In genomic region chr6:46204880-46205650, GRCh38 we compare ENCODE assay signal across 34 cellular contexts. TPM values are rescaled to one million over a fixed set of nuclear protein-coding genes. Genes with fewer than 3 reads are reported as not detected.
"Had no signal": no experiment of that assay in that cellular context is flagged by ENCODE, and none has a peak within 500 bp of the region (broad histone marks: within the 10 kb centered on the region; RNA-seq: fewer than 3 reads in every experiment).

No MANE protein-coding gene starts in this region.

- H3K27me3 Mint-ChIP-seq: activated B cell treated with CpG ODN at 0.5 μM for 24 hours; activated CD8-positive, alpha-beta T cell treated with anti-CD3 and anti-CD28 coated beads for 36 hours had no signal

- H3K9me3 ChIP-seq: adrenal gland, body of pancreas, breast epithelium had no signal

- H3K36me3 ChIP-seq: adrenal gland, brain microvascular endothelial cell, breast epithelium had no signal

- H3K27ac Mint-ChIP-seq: activated B cell treated with CpG ODN at 0.5 μM for 24 hours; activated CD4-positive, alpha-beta memory T cell treated with anti-CD3 and anti-CD28 coated beads for 36 hours; activated CD4-positive, alpha-beta T cell treated with anti-CD3 and anti-CD28 coated beads, Interleukin-2, amount 10 ng/mL, durations not matched to agents 24 days and 14 days; activated CD8-positive, alpha-beta T cell treated with anti-CD3 and anti-CD28 coated beads for 36 hours; activated naive CD4-positive, alpha-beta T cell treated with anti-CD3 and anti-CD28 coated beads for 36 hours; activated naive CD4-positive, alpha-beta T cell treated with anti-CD3 and anti-CD28 coated beads, Interleukin-2, amount 50 U/mL, for 72 hours; activated naive CD8-positive, alpha-beta T cell treated with anti-CD3 and anti-CD28 coated beads for 36 hours; activated T-cell treated with anti-CD3 and anti-CD28 coated beads, Interleukin-2, amount 50 U/mL, for 72 hours; activated T-helper 1 cell treated with anti-CD3 and anti-CD28 coated beads, Interleukin-12 subunit alpha, Interleukin-12 subunit beta, Interleukin-2, Interleukin-4 antibody, amounts not matched to agents 30 ng/mL and 10 ng/mL and 1 ng/mL, durations not matched to agents 14 hours and 24 hours and 36 hours; activated T-helper 17 cell treated with anti-CD3 and anti-CD28 coated beads, Interleukin-2, amount 50 U/mL, for 72 hours; T-helper 1 cell treated with Interleukin-12 subunit alpha and Interleukin-12 subunit beta and Interleukin-4 antibody, amounts not matched to agents 30 μg/mL and 1 μg/mL, for 36 hours; T-helper 2 cell treated with Interferon-gamma antibody and Interleukin-4, amounts not matched to agents 5 μg/mL and 100 μg/mL, for 36 hours had no signal

- H3K27me3 ChIP-seq: adrenal gland, body of pancreas, brain microvascular endothelial cell, breast epithelium had no signal

- H3K36me3 Mint-ChIP-seq: activated CD4-positive, alpha-beta memory T cell treated with anti-CD3 and anti-CD28 coated beads for 36 hours; activated naive CD4-positive, alpha-beta T cell treated with anti-CD3 and anti-CD28 coated beads, Interleukin-2, amount 50 U/mL, for 72 hours; activated naive CD8-positive, alpha-beta T cell treated with anti-CD3 and anti-CD28 coated beads for 36 hours had no signal

- H3K4me1 Mint-ChIP-seq: activated B cell treated with CpG ODN at 0.5 μM for 24 hours; activated CD4-positive, alpha-beta T cell treated with anti-CD3 and anti-CD28 coated beads, Interleukin-2, amount 10 ng/mL, durations not matched to agents 24 days and 14 days; activated naive CD8-positive, alpha-beta T cell treated with anti-CD3 and anti-CD28 coated beads for 36 hours; activated T-helper 17 cell treated with anti-CD3 and anti-CD28 coated beads, Interleukin-2, amount 50 U/mL, for 72 hours had no signal

- H3K27ac ChIP-seq: adrenal gland, body of pancreas, brain microvascular endothelial cell, breast epithelium, VCaP had no signal

- H3K4me3 ChIP-seq: adrenal gland, body of pancreas, breast epithelium had no signal

- ATAC-seq: activated CD8-positive, alpha-beta T cell treated with anti-CD3 and anti-CD28 coated beads for 36 hours; activated naive CD4-positive, alpha-beta T cell treated with anti-CD3 and anti-CD28 coated beads, Interleukin-2, amount 50 U/mL, for 72 hours; activated T-cell treated with anti-CD3 and anti-CD28 coated beads, Interleukin-2, amount 50 U/mL, for 4 hours; activated T-cell treated with anti-CD3 and anti-CD28 coated beads, Interleukin-2, amount 50 U/mL, for 72 hours; activated T-helper 17 cell treated with anti-CD3 and anti-CD28 coated beads, Interleukin-2, amount 50 U/mL, for 72 hours; body of pancreas had no signal

- H3K4me1 ChIP-seq: adrenal gland, body of pancreas, breast epithelium had no signal

- H3K9me3 Mint-ChIP-seq: activated CD4-positive, alpha-beta memory T cell treated with anti-CD3 and anti-CD28 coated beads for 36 hours; activated CD4-positive, alpha-beta T cell treated with anti-CD3 and anti-CD28 coated beads, Interleukin-2, amount 10 ng/mL, durations not matched to agents 24 days and 14 days; activated CD8-positive, alpha-beta T cell treated with anti-CD3 and anti-CD28 coated beads for 36 hours; activated T-helper 1 cell treated with anti-CD3 and anti-CD28 coated beads, Interleukin-12 subunit alpha, Interleukin-12 subunit beta, Interleukin-2, Interleukin-4 antibody, amounts not matched to agents 30 ng/mL and 10 ng/mL and 1 ng/mL, durations not matched to agents 14 hours and 24 hours and 36 hours; activated T-helper 17 cell treated with anti-CD3 and anti-CD28 coated beads, Interleukin-2, amount 50 U/mL, for 72 hours; T-helper 1 cell treated with Interleukin-12 subunit alpha and Interleukin-12 subunit beta and Interleukin-4 antibody, amounts not matched to agents 30 μg/mL and 1 μg/mL, for 36 hours; T-helper 2 cell treated with Interferon-gamma antibody and Interleukin-4, amounts not matched to agents 5 μg/mL and 100 μg/mL, for 36 hours had no signal

- DNase-seq: activated B cell treated with CpG ODN at 0.5 μM for 24 hours; activated CD4-positive, alpha-beta memory T cell treated with anti-CD3 and anti-CD28 coated beads for 36 hours; activated CD4-positive, alpha-beta T cell treated with anti-CD3 and anti-CD28 coated beads for 4 hours; activated CD4-positive, alpha-beta T cell treated with anti-CD3 and anti-CD28 coated beads, Interleukin-2, amount 10 ng/mL, durations not matched to agents 24 days and 14 days; activated CD4-positive, alpha-beta T cell treated with anti-CD3 and anti-CD28 coated beads, Interleukin-2, amount 50 U/mL, for 1 hour; activated CD4-positive, alpha-beta T cell treated with anti-CD3 and anti-CD28 coated beads, Interleukin-2, amount 50 U/mL, for 4 hours; activated CD4-positive, CD25-positive, alpha-beta regulatory T cell treated with anti-CD3 and anti-CD28 coated beads, Interleukin-2, amount 50 U/mL, for 72 hours; activated CD8-positive, alpha-beta memory T cell treated with anti-CD3 and anti-CD28 coated beads, Interleukin-2, amount 50 U/mL, for 4 hours; activated CD8-positive, alpha-beta T cell treated with anti-CD3 and anti-CD28 coated beads for 36 hours; activated effector memory CD4-positive, alpha-beta T cell treated with anti-CD3 and anti-CD28 coated beads, Interleukin-2, amount 50 U/mL, for 16 hours; activated gamma-delta T cell treated with Interleukin-2 at 50 U/mL for 16 hours; activated naive CD4-positive, alpha-beta T cell; activated naive CD4-positive, alpha-beta T cell treated with anti-CD3 and anti-CD28 coated beads for 36 hours; activated naive CD4-positive, alpha-beta T cell treated with anti-CD3 and anti-CD28 coated beads, Interleukin-2, amount 50 U/mL, for 16 hours; activated naive CD8-positive, alpha-beta T cell treated with anti-CD3 and anti-CD28 coated beads for 36 hours; activated T-cell treated with anti-CD3 and anti-CD28 coated beads for 4 hours; activated T-cell treated with anti-CD3 and anti-CD28 coated beads, Interleukin-2, amount 50 U/mL, for 1 hour; activated T-cell treated with anti-CD3 and anti-CD28 coated beads, Interleukin-2, amount 50 U/mL, for 4 hours; activated T-cell treated with anti-CD3 and anti-CD28 coated beads, Interleukin-2, amount 50 U/mL, for 72 hours; adrenal gland; amniotic stem cell; body of pancreas; brain microvascular endothelial cell; central memory CD4-positive, alpha-beta T cell; T-helper 1 cell; T-helper 2 cell; T-helper 9 cell had no signal

- H3K4me3 Mint-ChIP-seq: activated B cell treated with CpG ODN at 0.5 μM for 24 hours; activated CD4-positive, alpha-beta memory T cell treated with anti-CD3 and anti-CD28 coated beads for 36 hours; activated CD4-positive, alpha-beta T cell treated with anti-CD3 and anti-CD28 coated beads, Interleukin-2, amount 10 ng/mL, durations not matched to agents 24 days and 14 days; activated CD8-positive, alpha-beta T cell treated with anti-CD3 and anti-CD28 coated beads for 36 hours; activated naive CD4-positive, alpha-beta T cell treated with anti-CD3 and anti-CD28 coated beads for 36 hours; activated naive CD8-positive, alpha-beta T cell treated with anti-CD3 and anti-CD28 coated beads for 36 hours; activated T-cell treated with anti-CD3 and anti-CD28 coated beads, Interleukin-2, amount 50 U/mL, for 4 hours; activated T-cell treated with anti-CD3 and anti-CD28 coated beads, Interleukin-2, amount 50 U/mL, for 72 hours; activated T-helper 1 cell treated with anti-CD3 and anti-CD28 coated beads, Interleukin-12 subunit alpha, Interleukin-12 subunit beta, Interleukin-2, Interleukin-4 antibody, amounts not matched to agents 30 ng/mL and 10 ng/mL and 1 ng/mL, durations not matched to agents 14 hours and 24 hours and 36 hours; activated T-helper 17 cell treated with anti-CD3 and anti-CD28 coated beads, Interleukin-2, amount 50 U/mL, for 72 hours; T-helper 1 cell treated with Interleukin-12 subunit alpha and Interleukin-12 subunit beta and Interleukin-4 antibody, amounts not matched to agents 30 μg/mL and 1 μg/mL, for 36 hours; T-helper 2 cell treated with Interferon-gamma antibody and Interleukin-4, amounts not matched to agents 5 μg/mL and 100 μg/mL, for 36 hours had no signal

RNA-seq across cellular contexts. Expression of gene ENPP5, which starts 34.3 kb away (rescaled TPM):
- total RNA-seq: activated CD4-positive, alpha-beta T cell treated with anti-CD3 and anti-CD28 coated beads, Interleukin-2, amount 10 ng/mL, durations not matched to agents 24 days and 14 days; activated T-cell treated with anti-CD3 and anti-CD28 coated beads, Interleukin-2, amount 50 U/mL, for 4 hours; activated T-helper 1 cell treated with anti-CD3 and anti-CD28 coated beads, Interleukin-12 subunit alpha, Interleukin-12 subunit beta, Interleukin-2, Interleukin-4 antibody, amounts not matched to agents 30 ng/mL and 10 ng/mL and 1 ng/mL, durations not matched to agents 14 hours and 24 hours and 36 hours had no signal
